Comparison of ENCODE assay signal across 16 cellular contexts in the genomic region with DNA sequence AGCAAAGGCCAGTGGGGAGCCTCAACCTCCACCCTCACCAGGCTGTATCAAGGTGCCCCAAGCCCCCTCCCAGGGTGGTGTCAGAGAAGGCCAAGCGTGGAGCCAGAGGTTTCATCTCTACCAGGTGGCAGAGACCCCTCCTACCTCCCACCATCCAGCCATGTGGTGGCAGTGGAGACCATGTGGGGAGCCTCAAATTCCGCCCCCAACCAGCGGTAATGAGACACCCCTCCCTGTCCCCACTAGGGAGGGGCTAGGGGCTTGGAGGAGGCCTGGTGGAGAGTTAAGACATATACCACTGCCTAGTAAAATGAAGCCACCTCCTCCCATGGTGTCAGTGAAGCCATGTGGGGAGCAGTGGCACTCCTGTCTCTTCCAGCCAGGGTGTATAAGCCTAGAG. TPM values are rescaled to one million over a fixed set of nuclear protein-coding genes. Genes with fewer than 3 reads are reported as not detected.
DNase-seq lines count a peak whose midpoint lies in the region; ATAC-seq, FAIRE-seq and TF ChIP-seq lines count a peak whose summit lies in the region.
"Had no signal": no experiment of that assay in that cellular context is flagged by ENCODE, and none has a peak within 500 bp of the region (broad histone marks: within the 10 kb centered on the region; RNA-seq: fewer than 3 reads in every experiment).

No MANE protein-coding gene starts in this region.

- no peak overlapping the region for H3K4ac ChIP-seq in mesendoderm (ENCODE audit: low read depth, low read length)

- peaks cover 5 to 17% (median 11%) of the 10 kb centered on the region in 3 donors for H3K27me3 Mint-ChIP-seq in immature natural killer cell (ENCODE audit: low read depth in 3 of 3)

- H3K79me2 ChIP-seq in HepG2 (ENCODE audit: insufficient read depth, low read length) = no peaks in the 10 kb centered on the region
- H3K79me2 ChIP-seq in mesendoderm (ENCODE audit: control insufficient read depth, insufficient read depth, low read length) = no peaks in the 10 kb centered on the region
- no peaks in the 10 kb centered on the region for H3K79me2 ChIP-seq in GM23248 (ENCODE audit: insufficient read depth)

- DNase-seq in HepG2 (ENCODE audit: low spot score) (no peak), right lobe of liver (no peak), bronchial epithelial cell (ENCODE audit: low read depth) (no peak), mesendoderm (peak; percentile 27), GM23248 (no peak), islet precursor cell (no peak), immature natural killer cell (no peak)
- DNase-seq: CD4-positive, alpha-beta memory T cell; DMS153; DMS79; GDM1 had no signal

- H3K4me3 ChIP-seq in HepG2 (replicated peaks in 1 of 3; ENCODE audit: insufficient read depth in 1 of 3, low read depth in 2 of 3, low read length in 3 of 3) (no peak overlapping the region), right lobe of liver (no peak overlapping the region), bronchial epithelial cell (ENCODE audit: low read depth, low read length) (no peak overlapping the region), mesendoderm (ENCODE audit: low read length) (no peak overlapping the region), GM23248 (no peak overlapping the region)
- H3K4me3 ChIP-seq: A549, BLaER1, HAP-1 had no signal

- no peaks in the 10 kb centered on the region for H3K9me3 Mint-ChIP-seq in immature natural killer cell

- H3K9ac ChIP-seq in HepG2 (ENCODE audit: insufficient read depth, low read depth, low read length) (no peak overlapping the region), mesendoderm (ENCODE audit: low read length) (no peak overlapping the region), GM23248 (no peak overlapping the region)
- H3K9ac ChIP-seq: BLaER1 had no signal

- H3K27me3 ChIP-seq in HepG2 (ENCODE audit: control insufficient read depth in 1 of 2, insufficient read depth in 2 of 2, low read length in 2 of 2) (peaks cover 0 to 9% of the 10 kb centered on the region in 2 experiments; a peak in 2 of 5 replicates), right lobe of liver (no peaks in the 10 kb centered on the region), bronchial epithelial cell (ENCODE audit: control insufficient read depth, insufficient read depth, low read length) (no peaks in the 10 kb centered on the region), mesendoderm (ENCODE audit: insufficient read depth, low read length, poor library complexity) (no peaks in the 10 kb centered on the region), GM23248 (replicated peaks; ENCODE audit: insufficient read depth) (no peaks in the 10 kb centered on the region; the same call in 1 of the 2 replicates)
- H3K27me3 ChIP-seq: BLaER1 had no signal

- no peak overlapping the region for H3K27ac Mint-ChIP-seq in immature natural killer cell
- H3K27ac Mint-ChIP-seq: CD14-positive monocyte; CD4-positive, alpha-beta memory T cell had no signal

- intact Hi-C loops in HepG2 (cut with micrococcal nuclease; ENCODE audit: unreplicated experiment) = no loop called here
- intact Hi-C loops in right lobe of liver (cut with DNase I) = no loop called here

- WGBS in HepG2 (ENCODE audit: low lambda C conversion rate) = no CpG with 5 or more reads among the region's 3 CpGs
- 60% methylated on average over 1 of the region's 3 CpGs for WGBS in right lobe of liver (ENCODE audit: insufficient coverage, low coverage, low lambda C conversion rate, missing lambda C conversion rate)
- no CpG with 5 or more reads among the region's 3 CpGs for WGBS in mesendoderm (ENCODE audit: extremely low coverage, insufficient coverage, low lambda C conversion rate)
- WGBS in GM23248 (ENCODE audit: low coverage in 1 of 2, low lambda C conversion rate in 2 of 2, missing lambda C conversion rate in 2 of 2), 2 experiments = 54% methylated on average over 3 of the region's 3 CpGs

- TF ChIP-seq POLR2A in HepG2 (IDR thresholded peaks at IDR 0.05; ENCODE audit: insufficient read depth in 1 of 2, low read depth in 2 of 2, low read length in 2 of 2) = no peak
- TF ChIP-seq POLR2A in right lobe of liver (IDR thresholded peaks at IDR 0.05) = no peak

- no peak for TF ChIP-seq EP300 in HepG2 (IDR thresholded peaks at IDR 0.05; ENCODE audit: low read depth in 2 of 2, low read length in 2 of 2)
- no peak for TF ChIP-seq EP300 in HepG2 (CRISPR knock-in tag; IDR thresholded peaks at IDR 0.05; ENCODE audit: borderline replicate concordance)

- H3F3A ChIP-seq in GM23248 (ENCODE audit: insufficient read depth) = no peaks in the 10 kb centered on the region

- H4K8ac ChIP-seq in mesendoderm (ENCODE audit: low read depth, low read length) = no peak overlapping the region

- H3K36me3 Mint-ChIP-seq in immature natural killer cell = no peaks in the 10 kb centered on the region
- H3K36me3 Mint-ChIP-seq: CD14-positive monocyte; CD4-positive, alpha-beta memory T cell had no signal

- no peak overlapping the region for H3K18ac ChIP-seq in mesendoderm (ENCODE audit: low read length)

- no peak for ATAC-seq in HepG2
- no peak for ATAC-seq in right lobe of liver
- ATAC-seq: A549 had no signal

- no peak overlapping the region for H2BK5ac ChIP-seq in mesendoderm (ENCODE audit: low read length)

- no peaks in the 10 kb centered on the region for H3K36me3 ChIP-seq in HepG2 (replicated peaks in 1 of 2; ENCODE audit: control insufficient read depth in 1 of 2, insufficient read depth in 2 of 2, low read length in 2 of 2)
- H3K36me3 ChIP-seq in right lobe of liver = no peaks in the 10 kb centered on the region
- no peaks in the 10 kb centered on the region for H3K36me3 ChIP-seq in bronchial epithelial cell (ENCODE audit: control insufficient read depth, insufficient read depth, low read length)
- no peaks in the 10 kb centered on the region for H3K36me3 ChIP-seq in mesendoderm (ENCODE audit: control insufficient read depth, insufficient read depth, low read length)
- no peaks in the 10 kb centered on the region for H3K36me3 ChIP-seq in GM23248 (ENCODE audit: low read depth)
- H3K36me3 ChIP-seq: BLaER1, HAP-1 had no signal

- CTCF ChIA-PET in HepG2 (lab: Yijun Ruan, JAX; ENCODE audit: low intra/inter-chr PET ratio, low total read pairs) = no interaction called here

- no peak overlapping the region for H2BK120ac ChIP-seq in mesendoderm (ENCODE audit: low read depth, low read length)

- H3K4me2 ChIP-seq in HepG2 (ENCODE audit: low read depth, low read length) (no peak overlapping the region), mesendoderm (ENCODE audit: low read length) (no peak overlapping the region), GM23248 (ENCODE audit: unreplicated experiment) (no peak overlapping the region)
- H3K4me2 ChIP-seq: A549, BLaER1 had no signal

- no peak overlapping the region for H3K23ac ChIP-seq in mesendoderm (ENCODE audit: low read length)

- H4K5ac ChIP-seq in mesendoderm (ENCODE audit: low read length) = no peak overlapping the region

- H3K9me3 ChIP-seq in HepG2 (ENCODE audit: low read length) (no peaks in the 10 kb centered on the region), right lobe of liver (no peaks in the 10 kb centered on the region), GM23248 (ENCODE audit: low read depth) (peaks cover 2% of the 10 kb centered on the region)
- H3K9me3 ChIP-seq: BLaER1, HAP-1 had no signal

- H3K79me1 ChIP-seq in mesendoderm (ENCODE audit: low read length) = no peaks in the 10 kb centered on the region

- TF ChIP-seq CTCF in HepG2 (CRISPR knock-in tag; IDR thresholded peaks at IDR 0.05) = no peak
- TF ChIP-seq CTCF in right lobe of liver (IDR thresholded peaks at IDR 0.05) = no peak
- TF ChIP-seq CTCF in bronchial epithelial cell (IDR thresholded peaks at IDR 0.05; ENCODE audit: insufficient read depth, low read length, severe bottlenecking) = no peak

- no peaks in the 10 kb centered on the region for H3K4me1 Mint-ChIP-seq in immature natural killer cell
- H3K4me1 Mint-ChIP-seq: CD14-positive monocyte; CD4-positive, alpha-beta memory T cell had no signal

- no peak overlapping the region for H2AFZ ChIP-seq in HepG2 (ENCODE audit: low read length)
- H2AFZ ChIP-seq in GM23248 = no peak overlapping the region

- FAIRE-seq in HepG2 (lab: Jason Lieb, UNC) (no peak), bronchial epithelial cell (lab: Jason Lieb, UNC) (peak; percentile 18)
- FAIRE-seq: A549 had no signal

- POLR2A ChIA-PET in HepG2 (lab: Yijun Ruan, JAX) = no interaction called here

- no peak overlapping the region for H2BK15ac ChIP-seq in mesendoderm (replicated peaks; ENCODE audit: low read depth)

- no peak overlapping the region for H3K4me3 Mint-ChIP-seq in immature natural killer cell
- H3K4me3 Mint-ChIP-seq: CD14-positive monocyte; CD4-positive, alpha-beta memory T cell had no signal

- in situ Hi-C loops in HepG2 (cut with HindIII; ENCODE audit: extremely low pct_ligation_motif_present, low pct_unique_long_range_greater_than_20kb) = no loop called here
- in situ Hi-C loops in GM23248 (cut with MboI) = no loop called here

- BruUV-seq in HepG2 (replicated peaks; lab: Mats Ljungman, UMichigan) = no TSS peak

- TF ChIP-seq RAD21 in HepG2 (CRISPR knock-in tag; IDR thresholded peaks at IDR 0.05) = no peak

- H2AK5ac ChIP-seq in mesendoderm (ENCODE audit: low read length) = no peak overlapping the region

- no peak overlapping the region for H3K56ac ChIP-seq in mesendoderm (ENCODE audit: low read length)

- H3K4me1 ChIP-seq in HepG2 (ENCODE audit: insufficient read depth, low read length) (no peaks in the 10 kb centered on the region), right lobe of liver (peaks cover 0 to 3% (median 0%) of the 10 kb centered on the region in 4 donors), mesendoderm (ENCODE audit: control insufficient read depth, low read depth, low read length) (no peaks in the 10 kb centered on the region), GM23248 (ENCODE audit: insufficient read depth) (no peaks in the 10 kb centered on the region)
- H3K4me1 ChIP-seq: BLaER1, HAP-1 had no signal

- H3K9me2 ChIP-seq in GM23248 (ENCODE audit: insufficient read depth) = no peaks in the 10 kb centered on the region

- H4K20me1 ChIP-seq in HepG2 (ENCODE audit: insufficient read depth, low read length) (no peaks in the 10 kb centered on the region), GM23248 (ENCODE audit: insufficient read depth) (no peaks in the 10 kb centered on the region)
- H4K20me1 ChIP-seq: BLaER1 had no signal

- H3K27ac ChIP-seq in HepG2 (ENCODE audit: extremely low read length, insufficient read depth, low read length) (no peak overlapping the region), right lobe of liver (no peak overlapping the region), mesendoderm (ENCODE audit: low read depth, low read length) (no peak overlapping the region), GM23248 (no peak overlapping the region)
- H3K27ac ChIP-seq: 22Rv1, A549, BLaER1 had no signal

RNA-seq across cellular contexts. Expression of gene YPEL5, which starts 24.4 kb away (rescaled TPM):
- total RNA-seq in HepG2 (2016; rRNA removed; fragmentation: Illumina TruSeq; extraction: Trizol) (12.7 and 20.8 TPM in 2 replicates), right lobe of liver (10 to 100 TPM; 22.7 to 49.2 (median 39.6) TPM), bronchial epithelial cell (84.2 and 113 TPM in 2 replicates)
- total RNA-seq in HepG2 (2016; cell fraction: cytosol; rRNA removed; fragmentation: Illumina TruSeq; extraction: Trizol; ENCODE audit: low read depth) = 3.1 and 4.2 TPM in 2 replicates
- total RNA-seq in HepG2 (2016; cell fraction: insoluble cytoplasmic fraction; rRNA removed; fragmentation: Illumina TruSeq; extraction: Trizol) = 13.3 and 21.4 TPM in 2 replicates
- 10.5 and 12.1 TPM in 2 replicates for total RNA-seq in HepG2 (2016; cell fraction: membrane; rRNA removed; fragmentation: Illumina TruSeq; extraction: Trizol)
- total RNA-seq in HepG2 (2016; cell fraction: nucleus; rRNA removed; fragmentation: Illumina TruSeq; extraction: Trizol) = 14.3 and 15.3 TPM in 2 replicates
- polyA plus RNA-seq in HepG2 (2011; rRNA removed) (49.7 and 55.6 TPM in 2 replicates), GM23248 (2016; fragmentation: Nextera tagmentation; extraction: Ambion mirVana) (128 and 129 TPM in 2 replicates), immature natural killer cell (100 to 1,000 TPM; 110 to 163 (median 141) TPM)
- 28.5 and 45.1 TPM in 2 replicates for polyA plus RNA-seq in HepG2 (2011; cell fraction: cytosol; rRNA removed)
- 19.0 and 23.4 TPM in 2 replicates for polyA plus RNA-seq in HepG2 (2011; cell fraction: nucleus; rRNA removed)
- polyA plus RNA-seq in HepG2 (2012) = 47.3 and 48.5 TPM in 2 replicates
- polyA plus RNA-seq in HepG2 (2016; cell fraction: cytosol; fragmentation: Illumina TruSeq; extraction: Trizol; ENCODE audit: low read depth) = 3.6 and 4.4 TPM in 2 replicates
- polyA plus RNA-seq in HepG2 (2016; cell fraction: insoluble cytoplasmic fraction; fragmentation: Illumina TruSeq; extraction: Trizol; ENCODE audit: low read depth) = 30.6 and 37.0 TPM in 2 replicates
- polyA plus RNA-seq in HepG2 (2016; cell fraction: membrane; fragmentation: Illumina TruSeq; extraction: Trizol; ENCODE audit: low read depth) = 8.1 and 9.4 TPM in 2 replicates
- 16.6 and 19.4 TPM in 2 replicates for polyA plus RNA-seq in HepG2 (2016; cell fraction: nucleus; fragmentation: Illumina TruSeq; extraction: Trizol; ENCODE audit: insufficient read depth, low read depth)
- 8.5 and 44.5 TPM in 2 replicates for polyA minus RNA-seq in HepG2 (2011; rRNA and poly(A)+ RNA removed; ENCODE audit: low replicate concordance)
- polyA minus RNA-seq in HepG2 (2011; cell fraction: cytosol; rRNA and poly(A)+ RNA removed) = 24.6 and 35.0 TPM in 2 replicates
- 38.5 and 44.5 TPM in 2 replicates for polyA minus RNA-seq in HepG2 (2011; cell fraction: nucleus; rRNA and poly(A)+ RNA removed)
- 34.5 TPM for polyA plus RNA-seq in mesendoderm (2013, experiment 1 of 2)
- 34.1 TPM for polyA plus RNA-seq in mesendoderm (2013, experiment 2 of 2)
- total RNA-seq in GM23248 (2014; rRNA removed; shearing (Covaris generic)) = 93.6 and 101 TPM in 2 replicates
